9 cellular contexts compared by ENCODE assay signal in the genomic region with DNA sequence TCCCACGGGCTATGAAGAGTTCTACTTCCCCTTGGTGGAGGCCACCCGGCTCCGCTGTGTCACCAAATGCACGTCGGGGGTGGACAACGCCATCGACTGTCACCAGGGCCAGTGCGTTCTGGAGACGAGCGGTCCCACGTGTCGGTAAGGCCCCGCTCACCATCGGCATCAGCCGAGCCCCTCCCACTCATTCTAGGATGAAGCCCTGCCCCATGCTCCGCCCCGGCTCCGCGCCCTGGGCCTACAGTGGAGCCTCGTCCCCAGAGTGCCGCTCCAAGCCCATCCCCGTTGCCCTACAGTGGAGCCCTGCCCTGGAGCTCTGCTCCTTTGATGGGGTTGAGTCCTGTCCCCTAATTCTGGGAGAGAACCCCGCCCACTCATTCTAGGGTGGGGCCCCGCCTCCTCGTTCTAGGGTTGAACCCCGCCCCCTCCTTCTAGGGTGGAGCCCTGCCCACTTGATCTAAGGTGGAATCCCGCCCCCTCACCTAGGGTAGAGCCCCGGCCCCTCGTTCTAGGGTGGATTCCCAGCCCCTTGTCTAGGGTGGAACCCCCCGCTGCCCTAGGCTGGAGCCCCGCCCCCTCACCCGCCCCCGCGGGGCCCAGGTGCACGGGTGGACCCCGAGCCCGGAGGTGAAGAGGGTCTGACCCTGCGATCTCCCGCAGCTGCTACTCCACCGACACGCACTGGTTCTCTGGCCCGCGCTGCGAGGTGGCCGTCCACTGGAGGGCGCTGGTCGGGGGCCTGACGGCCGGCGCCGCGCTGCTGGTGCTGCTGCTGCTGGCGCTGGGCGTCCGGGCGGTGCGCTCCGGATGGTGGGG. TPM values are rescaled to one million over a fixed set of nuclear protein-coding genes. Genes with fewer than 3 reads are reported as not detected.
DNase-seq lines count a peak whose midpoint lies in the region; ATAC-seq, FAIRE-seq and TF ChIP-seq lines count a peak whose summit lies in the region.
"Had no signal": no experiment of that assay in that cellular context is flagged by ENCODE, and none has a peak within 500 bp of the region (broad histone marks: within the 10 kb centered on the region; RNA-seq: fewer than 3 reads in every experiment).

No MANE protein-coding gene starts in this region.

- peak; percentile 96 for DNase-seq in GM13977 (ENCODE audit: low spot score)
- DNase-seq in activated T-cell treated with anti-CD3 and anti-CD28 coated beads, Interleukin-2, amount 50 U/mL, for 4 hours, result peak; percentile 61
- peak; percentile 100 for DNase-seq in glutamatergic neuron
- peak; percentile 92 for DNase-seq in posterior vena cava (ENCODE audit: low spot score)
- peak; percentile 100 for DNase-seq in urothelium cell line (ENCODE audit: low spot score)
- no peak for DNase-seq in NCI-H510A treated with DMSO at 0.1 percent for 48 hours (lab: John Stamatoyannopoulos, UW)

- in situ Hi-C loops in GM13977 (cut with MboI; ENCODE audit: low pct_unique_long_range_greater_than_20kb, low sequenced_read_pairs, unreplicated experiment), result loop anchor here (10.0 kb wide), 1 partner anchor 89 kb away; no protein-coding TSS in a partner anchor

- H3K4me1 Mint-ChIP-seq in activated T-cell treated with anti-CD3 and anti-CD28 coated beads, Interleukin-2, amount 50 U/mL, for 4 hours (ENCODE audit: low read depth), result peaks cover 20% of the 10 kb centered on the region
- H3K4me1 Mint-ChIP-seq in glutamatergic neuron (ENCODE audit: low read depth, unreplicated experiment), result peaks cover 11% of the 10 kb centered on the region

- peak; percentile 100 for TF ChIP-seq CTCF in GM13977 (IDR thresholded peaks at IDR 0.05; ENCODE audit: extremely low read depth, insufficient read depth, missing control alignments)
- TF ChIP-seq CTCF in LNCAP (IDR thresholded peaks at IDR 0.05), result peak; percentile 91
- peak; percentile 94 for TF ChIP-seq CTCF in glutamatergic neuron (IDR thresholded peaks at IDR 0.05; ENCODE audit: partially characterized antibody, unreplicated experiment)

- ATAC-seq in activated T-cell treated with anti-CD3 and anti-CD28 coated beads, Interleukin-2, amount 50 U/mL, for 4 hours, result peak; percentile 76 to 79
- ATAC-seq in GM19035 (IDR thresholded peaks at IDR 0.05; ENCODE audit: unreplicated experiment), result no peak

- intact Hi-C loops in posterior vena cava (cut with DNase I), result loop anchor here (5.0 to 10.0 kb wide), 2 partner anchors 86 to 99 kb away; no protein-coding TSS in a partner anchor

- H3K9me3 Mint-ChIP-seq in activated T-cell treated with anti-CD3 and anti-CD28 coated beads, Interleukin-2, amount 50 U/mL, for 4 hours, result no peaks in the 10 kb centered on the region
- H3K9me3 Mint-ChIP-seq in glutamatergic neuron (ENCODE audit: unreplicated experiment), result peaks cover 9% of the 10 kb centered on the region

- peaks cover 60% of the 10 kb centered on the region for H3K27me3 Mint-ChIP-seq in activated T-cell treated with anti-CD3 and anti-CD28 coated beads, Interleukin-2, amount 50 U/mL, for 4 hours (ENCODE audit: low read depth)
- peaks cover 21% of the 10 kb centered on the region for H3K27me3 Mint-ChIP-seq in glutamatergic neuron (ENCODE audit: unreplicated experiment)

- H3K27ac Mint-ChIP-seq in glutamatergic neuron (ENCODE audit: unreplicated experiment), result peak overlapping the region; percentile 91

- no peaks in the 10 kb centered on the region for H3K36me3 Mint-ChIP-seq in activated T-cell treated with anti-CD3 and anti-CD28 coated beads, Interleukin-2, amount 50 U/mL, for 4 hours (ENCODE audit: insufficient read depth)
- no peaks in the 10 kb centered on the region for H3K36me3 Mint-ChIP-seq in glutamatergic neuron (ENCODE audit: unreplicated experiment)

- FAIRE-seq in urothelium cell line (lab: Jason Lieb, UNC), result peak; percentile 91
- FAIRE-seq: endometrium had no signal

- H3K4me3 Mint-ChIP-seq in activated T-cell treated with anti-CD3 and anti-CD28 coated beads, Interleukin-2, amount 50 U/mL, for 4 hours, result peak overlapping the region; percentile 61
- peak overlapping the region; percentile 94 for H3K4me3 Mint-ChIP-seq in glutamatergic neuron (ENCODE audit: unreplicated experiment)

RNA-seq across cellular contexts. Expression of gene MUC12, which starts 3.4 kb away (rescaled TPM):
- total RNA-seq in activated T-cell treated with anti-CD3 and anti-CD28 coated beads, Interleukin-2, amount 50 U/mL, for 4 hours, result under 1 TPM; 0.16 to 0.20 (median 0.19) TPM
- 1.0 TPM for total RNA-seq in glutamatergic neuron (ENCODE audit: unreplicated experiment)
- total RNA-seq in posterior vena cava, result 1 to 10 TPM in 1 of 2 donors, under 1 TPM in 1; 0.62 to 1.5 TPM

RNA-seq across cellular contexts. Expression of gene MUC3A, which starts 16.6 kb away (rescaled TPM):
- total RNA-seq in activated T-cell treated with anti-CD3 and anti-CD28 coated beads, Interleukin-2, amount 50 U/mL, for 4 hours, result under 1 TPM in 1 of 3 donors, not detected in 2; 0.16 TPM
- total RNA-seq in glutamatergic neuron (ENCODE audit: unreplicated experiment) (6.3 TPM), posterior vena cava (under 1 TPM; 0.52 to 0.74 TPM)

RNA-seq across cellular contexts. Expression of gene MUC17, which starts 53.9 kb away (rescaled TPM):
- not detected for total RNA-seq in activated T-cell treated with anti-CD3 and anti-CD28 coated beads, Interleukin-2, amount 50 U/mL, for 4 hours
- not detected for total RNA-seq in glutamatergic neuron (ENCODE audit: unreplicated experiment)
- under 1 TPM in 1 of 2 donors, not detected in 1; 0.05 TPM for total RNA-seq in posterior vena cava
